8 cellular contexts compared by ENCODE assay signal in the genomic region with DNA sequence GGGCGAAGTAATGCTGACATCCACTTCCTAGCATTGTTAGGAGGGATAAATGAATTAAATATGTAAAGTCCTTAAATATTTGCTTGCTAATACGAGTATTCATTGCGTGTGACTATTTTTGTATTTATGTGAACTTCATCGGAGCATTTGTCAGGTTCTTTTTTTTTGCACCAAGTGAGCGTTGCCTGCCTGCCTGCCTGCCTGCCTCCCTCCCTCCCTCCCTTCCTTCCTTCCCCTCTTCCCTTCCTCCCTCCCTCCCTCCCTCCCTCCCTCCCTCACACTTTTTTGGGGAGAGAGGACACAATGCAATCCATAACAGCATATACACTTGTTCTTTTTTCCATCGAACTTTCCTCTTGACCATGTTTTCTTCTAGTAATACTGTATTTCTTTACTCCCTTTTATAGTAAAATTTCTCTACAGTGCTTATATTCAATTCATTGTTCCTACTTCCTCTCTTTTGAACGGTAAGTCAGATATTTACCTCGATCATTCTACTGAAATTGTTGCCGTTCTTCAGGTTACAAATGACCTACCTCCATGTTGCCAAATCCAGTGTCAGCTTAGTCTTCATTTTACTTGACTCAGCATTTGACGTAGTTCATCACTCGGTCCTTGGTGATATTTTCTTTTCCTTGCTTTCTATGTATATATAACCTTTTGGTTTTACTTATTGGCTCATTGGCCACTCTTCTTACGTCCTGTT. TPM values are rescaled to one million over a fixed set of nuclear protein-coding genes. Genes with fewer than 3 reads are reported as not detected.
DNase-seq lines count a peak whose midpoint lies in the region; ATAC-seq and TF ChIP-seq lines count a peak whose summit lies in the region.

No MANE protein-coding gene starts in this region.

- ATAC-seq in HCT116 (peak; percentile 39), GM21367 (IDR thresholded peaks at IDR 0.05; ENCODE audit: unreplicated experiment) (no peak)

- H3F3A ChIP-seq in SU-DHL-6 (ENCODE audit: insufficient read depth) = no peaks in the 10 kb centered on the region; the same call in 1 of the 2 replicates

- POLR2A ChIA-PET in HCT116 (lab: Charles Lee) = no interaction called here

- intact Hi-C loops in HCT116 (cut with micrococcal nuclease) = loop anchor here (1.0 to 5.0 kb wide), 2 partner anchors 65 to 563 kb away; no protein-coding TSS in a partner anchor

- H4K20me1 ChIP-seq in HCT116 (ENCODE audit: insufficient read depth) (no peaks in the 10 kb centered on the region), SU-DHL-6 (ENCODE audit: low read depth, low read length) (no peaks in the 10 kb centered on the region)

- in situ Hi-C loops in Caki2 (cut with HindIII; ENCODE audit: low pct_unique_long_range_greater_than_20kb, low sequenced_read_pairs) = no loop called here
- in situ Hi-C loops in GM13976 (cut with MboI; ENCODE audit: low sequenced_read_pairs, unreplicated experiment) = no loop called here

- no peak for TF ChIP-seq RAD21 in HCT116 (IDR thresholded peaks at IDR 0.05; ENCODE audit: low read depth)

- no peak for TF ChIP-seq CTCF in HCT116 (IDR thresholded peaks at IDR 0.05 in 2 of 3, conservative IDR thresholded peaks at IDR 0.05 in 1 of 3; ENCODE audit: borderline replicate concordance in 1 of 3, insufficient read depth in 1 of 3, low read depth in 2 of 3, low read length in 2 of 3)
- TF ChIP-seq CTCF in SU-DHL-6 (IDR thresholded peaks at IDR 0.05; ENCODE audit: insufficient read depth, low read length, poor library complexity, severe bottlenecking) = no peak
- no peak for TF ChIP-seq CTCF in epithelial cell of proximal tubule (conservative IDR thresholded peaks at IDR 0.05; ENCODE audit: low read depth, low read length)
- TF ChIP-seq CTCF in GM13976 (IDR thresholded peaks at IDR 0.05; ENCODE audit: borderline replicate concordance, control extremely low read depth, extremely low read depth, insufficient read depth, missing control alignments) = no peak

- H3K9me2 ChIP-seq in HCT116 (ENCODE audit: insufficient read depth) (no peaks in the 10 kb centered on the region), SU-DHL-6 (replicated peaks; ENCODE audit: insufficient read depth, low read length) (no peaks in the 10 kb centered on the region)

- DNase-seq in Caki2 (ENCODE audit: low read depth) (peak; percentile 48), HCT116 (ENCODE audit: low read depth, low spot score) (peak; percentile 1), epithelial cell of proximal tubule (ENCODE audit: low read depth) (no peak), GM13976 (ENCODE audit: low spot score) (no peak), NCI-H774 (lab: John Stamatoyannopoulos, UW) (no peak)

- H3K9ac ChIP-seq in HCT116 (ENCODE audit: low read length) = peak overlapping the region; percentile 81
- H3K9ac ChIP-seq in SU-DHL-6 (ENCODE audit: low read length) = peak overlapping the region; percentile 86

- H3K79me2 ChIP-seq in HCT116 (ENCODE audit: insufficient read depth, low read length) = no peaks in the 10 kb centered on the region
- H3K79me2 ChIP-seq in SU-DHL-6 (ENCODE audit: insufficient read depth, low read length) = peaks cover 9% of the 10 kb centered on the region; the same call in 1 of the 2 replicates

- H3K4me2 ChIP-seq in HCT116 (ENCODE audit: low read length) = peak overlapping the region; percentile 86
- peak overlapping the region; percentile 83 for H3K4me2 ChIP-seq in SU-DHL-6 (ENCODE audit: low read depth, low read length, poor library complexity, severe bottlenecking)

- H3K4me3 ChIP-seq in HCT116 (replicated peaks in 1 of 2; ENCODE audit: low read depth in 1 of 2, low read length in 2 of 2) (peak overlapping the region; percentile 66 to 70), SU-DHL-6 (ENCODE audit: insufficient read depth, low read length, poor library complexity, severe bottlenecking) (peak overlapping the region; percentile 91), epithelial cell of proximal tubule (ENCODE audit: low read depth, low read length) (peak overlapping the region; percentile 82), muscle layer of duodenum (ENCODE audit: low read depth in 1 of 2, low read length in 2 of 2) (peak overlapping the region; percentile 78 to 94)

- no peak for TF ChIP-seq POLR2A in HCT116 (IDR thresholded peaks at IDR 0.05; ENCODE audit: borderline replicate concordance, extremely low read depth, insufficient read depth, insufficient read length)

- H2AFZ ChIP-seq in HCT116 (ENCODE audit: low read depth, low read length, poor library complexity, severe bottlenecking) = peak overlapping the region; percentile 81
- H2AFZ ChIP-seq in SU-DHL-6 (ENCODE audit: low read depth, low read length, severe bottlenecking) = peak overlapping the region; percentile 92

- H3K36me3 ChIP-seq in HCT116 (ENCODE audit: control insufficient read depth in 1 of 2, insufficient read depth in 2 of 2, low read length in 2 of 2) = no peaks in the 10 kb centered on the region
- H3K36me3 ChIP-seq in SU-DHL-6 (ENCODE audit: low read length) = no peaks in the 10 kb centered on the region
- peaks cover 0 to 5% of the 10 kb centered on the region in 2 donors for H3K36me3 ChIP-seq in muscle layer of duodenum (ENCODE audit: control insufficient read depth in 1 of 2, insufficient read depth in 2 of 2, low read length in 2 of 2)

- no peaks in the 10 kb centered on the region for H3K9me3 ChIP-seq in HCT116 (ENCODE audit: control insufficient read depth in 1 of 2, insufficient read depth in 1 of 2, low read depth in 1 of 2, low read length in 2 of 2)
- no peaks in the 10 kb centered on the region for H3K9me3 ChIP-seq in SU-DHL-6 (ENCODE audit: insufficient read depth, low read length)
- H3K9me3 ChIP-seq in muscle layer of duodenum (ENCODE audit: control insufficient read depth in 1 of 2, low read length in 2 of 2) = no peaks in the 10 kb centered on the region

- H3K27ac ChIP-seq in HCT116 (ENCODE audit: low read depth, low read length) (peak overlapping the region; percentile 87), SU-DHL-6 (ENCODE audit: low read depth, low read length) (peak overlapping the region; percentile 79), muscle layer of duodenum (ENCODE audit: low read length) (peak overlapping the region; percentile 99)

- CTCF ChIA-PET in HCT116 (lab: Charles Lee) = no interaction called here

- TSS peak; percentile 71 for BruUV-seq in HCT116 (replicated peaks; lab: Mats Ljungman, UMichigan)

- RAD21 ChIA-PET in HCT116 (lab: Charles Lee; ENCODE audit: low non-redundant PET in 1 of 2, low total read pairs in 2 of 2, uncharacterized antibody in 2 of 2, unreplicated experiment in 2 of 2) = no interaction called here

- H3K27me3 ChIP-seq in HCT116 (ENCODE audit: insufficient read depth, low read length) (no peaks in the 10 kb centered on the region), SU-DHL-6 (ENCODE audit: low read length) (no peaks in the 10 kb centered on the region), muscle layer of duodenum (ENCODE audit: low read depth, low read length) (no peaks in the 10 kb centered on the region)

- peaks cover 8 to 11% of the 10 kb centered on the region in 2 experiments for H3K4me1 ChIP-seq in HCT116 (ENCODE audit: control insufficient read depth in 1 of 2, insufficient read depth in 2 of 2, low read length in 2 of 2)
- H3K4me1 ChIP-seq in muscle layer of duodenum (ENCODE audit: control insufficient read depth in 1 of 2, insufficient read depth in 2 of 2, low read length in 2 of 2) = peaks cover 0 to 11% of the 10 kb centered on the region in 2 donors

TF ChIP-seq in HCT116, 20 proteins besides CTCF, POLR2A, EP300 and RAD21:
- TF ChIP-seq POLR2AphosphoS5 (IDR thresholded peaks at IDR 0.05; ENCODE audit: low read depth, low read length) (peak; percentile 32; the same call in 1 of the 2 replicates), CEBPB (IDR thresholded peaks at IDR 0.05; ENCODE audit: low read depth) (no peak), ELF1 (IDR thresholded peaks at IDR 0.05; ENCODE audit: borderline replicate concordance, low read depth) (no peak), EZH2phosphoT487 (IDR thresholded peaks at IDR 0.05; ENCODE audit: borderline replicate concordance) (no peak), ZNF274 (IDR thresholded peaks at IDR 0.05; ENCODE audit: low read depth, low read length) (no peak), ATF3 (IDR thresholded peaks at IDR 0.05) (no peak)

RNA-seq across cellular contexts. Expression of gene CCDC7, which starts 0.9 kb away (rescaled TPM):
- total RNA-seq in Caki2 (2014; rRNA removed; shearing (Covaris generic); ENCODE audit: low replicate concordance) = 10.1 and 21.7 TPM in 2 replicates
- total RNA-seq in HCT116 (2021; ENCODE audit: unreplicated experiment) (4.0 TPM), epithelial cell of proximal tubule (1.3 and 4.1 TPM in 2 replicates)
- 0.22 and 0.39 TPM in 2 replicates for polyA plus RNA-seq in HCT116 (2012)

Comparison
In these comparisons a context has a peak if more than half of its experiments do, and no peak if none do; other contexts are left out.
1. DNase-seq: peak in Caki2 (single experiment) and HCT116 (single experiment); none in epithelial cell of proximal tubule (single experiment), GM13976 (single experiment) and NCI-H774 (single experiment).
2. Peak in every context shown above with its lines, with median percentiles within 50 percentile points of each other: H3K27ac ChIP-seq and H3K4me3 ChIP-seq.